Comparison of ENCODE assay signal across 37 cellular contexts in the genomic region with DNA sequence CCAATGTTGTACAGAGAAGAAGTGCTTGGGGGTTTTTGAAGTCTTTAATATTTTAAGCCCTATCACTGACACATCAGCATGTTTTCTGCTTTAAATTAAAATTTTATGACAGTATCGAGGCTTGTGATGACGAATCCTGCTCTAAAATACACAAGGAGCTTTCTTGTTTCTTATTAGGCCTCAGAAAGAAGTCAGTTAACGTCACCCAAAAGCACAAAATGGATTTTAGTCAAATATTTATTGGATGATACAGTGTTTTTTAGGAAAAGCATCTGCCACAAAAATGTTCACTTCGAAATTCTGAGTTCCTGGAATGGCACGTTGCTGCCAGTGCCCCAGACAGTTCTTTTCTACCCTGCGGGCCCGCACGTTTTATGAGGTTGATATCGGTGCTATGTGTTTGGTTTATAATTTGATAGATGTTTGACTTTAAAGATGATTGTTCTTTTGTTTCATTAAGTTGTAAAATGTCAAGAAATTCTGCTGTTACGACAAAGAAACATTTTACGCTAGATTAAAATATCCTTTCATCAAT. TPM values are rescaled to one million over a fixed set of nuclear protein-coding genes. Genes with fewer than 3 reads are reported as not detected.
"Had no signal": no experiment of that assay in that cellular context is flagged by ENCODE, and none has a peak within 500 bp of the region (broad histone marks: within the 10 kb centered on the region; RNA-seq: fewer than 3 reads in every experiment).

No MANE protein-coding gene starts in this region.

- H3K27me3 ChIP-seq: ascending aorta, cardiac muscle cell had no signal

- H2AFZ ChIP-seq: PC-9 had no signal

- H3K4me3 ChIP-seq: ascending aorta, cardiac muscle cell, PC-9 had no signal

- H3K36me3 ChIP-seq: cardiac muscle cell had no signal

- H3K4me2 ChIP-seq: PC-9 had no signal

- H3K9me3 ChIP-seq: ascending aorta had no signal

- DNase-seq: activated B cell treated with CpG ODN at 0.5 μM for 24 hours; activated CD4-positive, alpha-beta memory T cell treated with anti-CD3 and anti-CD28 coated beads for 36 hours; activated CD4-positive, alpha-beta T cell treated with anti-CD3 and anti-CD28 coated beads for 4 hours; activated CD4-positive, alpha-beta T cell treated with anti-CD3 and anti-CD28 coated beads, Interleukin-2, amount 50 U/mL, for 1 hour; activated CD4-positive, CD25-positive, alpha-beta regulatory T cell treated with anti-CD3 and anti-CD28 coated beads, Interleukin-2, amount 50 U/mL, for 72 hours; activated CD8-positive, alpha-beta memory T cell treated with anti-CD3 and anti-CD28 coated beads, Interleukin-2, amount 50 U/mL, for 4 hours; activated effector memory CD4-positive, alpha-beta T cell treated with Interleukin-2 at 50 U/mL for 16 hours; activated naive CD4-positive, alpha-beta T cell; activated naive CD8-positive, alpha-beta T cell treated with anti-CD3 and anti-CD28 coated beads, Interleukin-2, amount 10 ng/mL, durations not matched to agents 7 days and 5 days; activated T-cell treated with anti-CD3 and anti-CD28 coated beads for 4 hours; activated T-cell treated with anti-CD3 and anti-CD28 coated beads, Interleukin-2, amount 50 U/mL, for 4 hours; amygdala; MM.1S; MV-4-11; NCI-H1092; NCI-H1417; NCI-H146; NCI-H187; NCI-H2029 treated with DMSO at 0.1 percent for 48 hours; NCI-H2107; NCI-H2171; NCI-H510A; NCI-H526; NCI-H748 treated with DMSO at 0.1 percent for 48 hours; NK-92 treated with Interleukin-12 subunit alpha and Interleukin-12 subunit beta, amount 100 ng/mL, for 24 hours; PC-9; SIG-M5; SW 1271; T-helper 1 cell; T-helper 2 cell; T-helper 9 cell had no signal

- H3K4me1 ChIP-seq: ascending aorta had no signal

- ATAC-seq: activated T-cell treated with anti-CD3 and anti-CD28 coated beads, Interleukin-2, amount 50 U/mL, for 4 hours; Right ventricle myocardium inferior had no signal

- FAIRE-seq: RCC 7860 had no signal

- H3K27ac ChIP-seq: ascending aorta, cardiac muscle cell, PC-9, RWPE1, VCaP had no signal

RNA-seq across cellular contexts. Expression of a gene that starts 57.8 kb away (rescaled TPM):
- total RNA-seq: PC-9 had no signal
